9 cellular contexts compared by ENCODE assay signal in the genomic region with DNA sequence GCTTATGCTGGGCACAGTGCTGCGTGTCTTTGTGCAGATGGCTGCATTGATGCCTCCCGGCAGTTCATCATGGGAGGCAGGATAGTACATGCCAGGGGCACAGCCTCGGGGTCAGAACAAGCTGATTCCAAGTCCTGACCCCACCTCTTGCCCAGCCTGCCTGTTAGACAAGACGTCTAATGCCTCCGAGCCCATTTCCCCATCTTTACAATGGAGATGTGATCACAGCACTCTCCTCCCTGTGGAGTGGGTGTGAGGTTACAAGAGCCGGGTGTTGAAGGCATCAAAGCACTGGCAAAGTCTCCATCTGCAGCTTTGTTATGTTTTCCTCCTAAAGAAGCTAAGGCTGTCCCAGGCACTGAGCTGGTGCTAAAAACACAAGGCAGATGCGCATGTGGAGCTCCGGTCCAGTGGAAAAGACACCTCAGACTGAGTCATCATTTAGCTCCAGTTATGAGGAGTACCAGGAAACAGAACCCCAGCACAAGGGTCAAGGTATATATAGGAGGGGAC.
DNase-seq lines count a peak whose midpoint lies in the region; TF ChIP-seq lines count a peak whose summit lies in the region.
"Had no signal": no experiment of that assay in that cellular context is flagged by ENCODE, and none has a peak within 500 bp of the region (broad histone marks: within the 10 kb centered on the region; RNA-seq: fewer than 3 reads in every experiment).

No MANE protein-coding gene starts in this region.

- H3K27ac ChIP-seq in epithelial cell of prostate (peak overlapping the region; percentile 89), neural progenitor cell (no peak overlapping the region)

- POLR2A ChIA-PET in HEK293T (lab: Yijun Ruan, JAX), result interaction anchor here (0.5 kb wide), 1 partner anchor 1144 kb away, joined by 3 read pairs; no protein-coding TSS in a partner anchor

- H3K9me3 ChIP-seq in neural progenitor cell (ENCODE audit: low read depth), result no peaks in the 10 kb centered on the region

- no peak for TF ChIP-seq CTCF in neural progenitor cell (IDR thresholded peaks at IDR 0.05)

- DNase-seq in Daoy (ENCODE audit: low read depth) (peak; percentile 83), NCI-H345 (lab: John Stamatoyannopoulos, UW) (peak; percentile 83), epithelial cell of prostate (ENCODE audit: low read depth, low spot score) (peak; percentile 45), neural progenitor cell (ENCODE audit: low spot score) (peak; percentile 42), HEK293T (ENCODE audit: extremely low spot score) (no peak), SW480 (ENCODE audit: low spot score) (no peak), H4 (ENCODE audit: low spot score) (no peak), NCI-H2081 (lab: John Stamatoyannopoulos, UW) (no peak)
- DNase-seq: NCI-H748 treated with DMSO at 0.1 percent for 48 hours had no signal

- H2AFZ ChIP-seq in neural progenitor cell (replicated peaks), result no peak overlapping the region

- no peak overlapping the region for H3K27ac Mint-ChIP-seq in neural progenitor cell

- H3K9me3 Mint-ChIP-seq in neural progenitor cell, result no peaks in the 10 kb centered on the region

- H3K36me3 ChIP-seq in neural progenitor cell, result no peaks in the 10 kb centered on the region

- H3K27me3 Mint-ChIP-seq in neural progenitor cell (ENCODE audit: insufficient read depth, low read depth), result peaks cover 5% of the 10 kb centered on the region

- H3F3A ChIP-seq in neural progenitor cell (ENCODE audit: low read depth), result no peaks in the 10 kb centered on the region

- peaks cover 31% of the 10 kb centered on the region for H3K4me1 Mint-ChIP-seq in neural progenitor cell

- no peaks in the 10 kb centered on the region for H3K79me2 ChIP-seq in neural progenitor cell (ENCODE audit: low read depth)

- H3K36me3 Mint-ChIP-seq in neural progenitor cell, result no peaks in the 10 kb centered on the region

- H3K4me3 ChIP-seq in neural progenitor cell, result no peak overlapping the region

- H3K27me3 ChIP-seq in neural progenitor cell, result no peaks in the 10 kb centered on the region

- H4K20me1 ChIP-seq in neural progenitor cell (ENCODE audit: low read depth), result no peaks in the 10 kb centered on the region

- CTCF ChIA-PET in HEK293T (lab: Yijun Ruan, JAX), result no interaction called here

- H3K9ac ChIP-seq in neural progenitor cell, result no peak overlapping the region

- H3K4me3 Mint-ChIP-seq in neural progenitor cell, result no peak overlapping the region

- H3K4me1 ChIP-seq in neural progenitor cell, result peaks cover 30% of the 10 kb centered on the region

- H3K4me2 ChIP-seq in neural progenitor cell, result no peak overlapping the region

TF ChIP-seq in HEK293T, 16 proteins besides CTCF, POLR2A, EP300 and RAD21:
- no peak for TF ChIP-seq ARNT (IDR thresholded peaks at IDR 0.05)
- no peak for TF ChIP-seq ZNF384 (IDR thresholded peaks at IDR 0.05)
- TF ChIP-seq CTBP1 (IDR thresholded peaks at IDR 0.05; ENCODE audit: borderline replicate concordance), result no peak
- TF ChIP-seq LEF1 (IDR thresholded peaks at IDR 0.05; ENCODE audit: borderline replicate concordance), result no peak
- TF ChIP-seq TARDBP (IDR thresholded peaks at IDR 0.05), result no peak
- TF ChIP-seq ELF4 (IDR thresholded peaks at IDR 0.05), result no peak
- TF ChIP-seq HDGF (IDR thresholded peaks at IDR 0.05; ENCODE audit: borderline replicate concordance), result no peak
- no peak for TF ChIP-seq SUZ12 (IDR thresholded peaks at IDR 0.05)
- no peak for TF ChIP-seq FOXK2 (IDR thresholded peaks at IDR 0.05)
- no peak for TF ChIP-seq SP1 (IDR thresholded peaks at IDR 0.05)
- TF ChIP-seq BHLHE40 (IDR thresholded peaks at IDR 0.05; ENCODE audit: borderline replicate concordance), result no peak
- TF ChIP-seq, protein P1, sequence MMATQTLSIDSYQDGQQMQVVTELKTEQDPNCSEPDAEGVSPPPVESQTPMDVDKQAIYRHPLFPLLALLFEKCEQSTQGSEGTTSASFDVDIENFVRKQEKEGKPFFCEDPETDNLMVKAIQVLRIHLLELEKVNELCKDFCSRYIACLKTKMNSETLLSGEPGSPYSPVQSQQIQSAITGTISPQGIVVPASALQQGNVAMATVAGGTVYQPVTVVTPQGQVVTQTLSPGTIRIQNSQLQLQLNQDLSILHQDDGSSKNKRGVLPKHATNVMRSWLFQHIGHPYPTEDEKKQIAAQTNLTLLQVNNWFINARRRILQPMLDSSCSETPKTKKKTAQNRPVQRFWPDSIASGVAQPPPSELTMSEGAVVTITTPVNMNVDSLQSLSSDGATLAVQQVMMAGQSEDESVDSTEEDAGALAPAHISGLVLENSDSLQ (IDR thresholded peaks at IDR 0.05), result no peak
- no peak for TF ChIP-seq FOXM1 (IDR thresholded peaks at IDR 0.05; ENCODE audit: borderline replicate concordance)
- no peak for TF ChIP-seq NFRKB (IDR thresholded peaks at IDR 0.05)
- TF ChIP-seq FOXA1 (IDR thresholded peaks at IDR 0.05), result no peak

Comparison
In these comparisons a context has a peak if more than half of its experiments do, and no peak if none do; other contexts are left out.
1. DNase-seq: peak in Daoy (single experiment), NCI-H345 (single experiment), epithelial cell of prostate (single experiment) and neural progenitor cell (single experiment); none in HEK293T (single experiment), SW480 (single experiment), H4 (single experiment) and NCI-H2081 (0 of 2).